30 cellular contexts compared by ENCODE assay signal in genomic region chr3:178107804-178108203, GRCh38.
"Had no signal": no experiment of that assay in that cellular context is flagged by ENCODE, and none has a peak within 500 bp of the region (broad histone marks: within the 10 kb centered on the region; RNA-seq: fewer than 3 reads in every experiment).

No MANE protein-coding gene starts in this region.

- DNase-seq: activated B cell treated with CpG ODN at 0.5 μM for 24 hours; activated CD4-positive, alpha-beta T cell treated with anti-CD3 and anti-CD28 coated beads for 48 hours; activated CD4-positive, alpha-beta T cell treated with anti-CD3 and anti-CD28 coated beads, Interleukin-2, amount 50 U/mL, for 1 hour; activated CD4-positive, alpha-beta T cell treated with anti-CD3 and anti-CD28 coated beads, Interleukin-2, amount 50 U/mL, for 48 hours; activated CD8-positive, alpha-beta memory T cell treated with anti-CD3 and anti-CD28 coated beads for 24 hours; activated CD8-positive, alpha-beta T cell treated with anti-CD3 and anti-CD28 coated beads for 36 hours; activated effector memory CD4-positive, alpha-beta T cell treated with anti-CD3 and anti-CD28 coated beads, Interleukin-2, amount 50 U/mL, for 16 hours; activated naive CD4-positive, alpha-beta T cell treated with anti-CD3 and anti-CD28 coated beads for 36 hours; activated T-cell treated with anti-CD3 and anti-CD28 coated beads, Interleukin-2, amount 50 U/mL, for 4 hours; amniotic stem cell; anterior cingulate cortex; body of pancreas; cortex of kidney; dermis blood vessel endothelial cell; effector CD4-positive, alpha-beta T cell; effector memory CD8-positive, alpha-beta T cell; esophagus squamous epithelium; head of caudate nucleus; T-helper 1 cell; T-helper 17 cell; T1000; WERI-Rb-1 had no signal

- H3K27me3 Mint-ChIP-seq: activated CD8-positive, alpha-beta T cell treated with anti-CD3 and anti-CD28 coated beads for 36 hours; activated naive CD8-positive, alpha-beta T cell had no signal

- H3K9me3 Mint-ChIP-seq: activated B cell treated with CpG ODN at 0.5 μM for 24 hours; activated CD8-positive, alpha-beta T cell treated with anti-CD3 and anti-CD28 coated beads for 36 hours; activated naive CD4-positive, alpha-beta T cell treated with anti-CD3 and anti-CD28 coated beads for 36 hours; activated T-cell treated with anti-CD3 and anti-CD28 coated beads, Interleukin-2, amount 50 U/mL, for 4 hours; activated T-helper 17 cell treated with anti-CD3 and anti-CD28 coated beads, Interleukin-2, amount 50 U/mL, for 72 hours; central memory CD8-positive, alpha-beta T cell; effector memory CD8-positive, alpha-beta T cell; T-helper 2 cell treated with Interferon-gamma antibody and Interleukin-4, amounts not matched to agents 5 μg/mL and 100 μg/mL, for 36 hours had no signal

- H3K27ac ChIP-seq: body of pancreas, epithelial cell of prostate, esophagus squamous epithelium, WERI-Rb-1 had no signal

- H3K36me3 Mint-ChIP-seq: activated naive CD8-positive, alpha-beta T cell had no signal

- H3K27ac Mint-ChIP-seq: activated B cell treated with CpG ODN at 0.5 μM for 24 hours; activated CD8-positive, alpha-beta T cell treated with anti-CD3 and anti-CD28 coated beads for 36 hours; activated naive CD4-positive, alpha-beta T cell treated with anti-CD3 and anti-CD28 coated beads for 36 hours; activated naive CD8-positive, alpha-beta T cell; activated T-helper 17 cell treated with anti-CD3 and anti-CD28 coated beads, Interleukin-2, amount 50 U/mL, for 72 hours; effector memory CD8-positive, alpha-beta T cell; T-helper 17 cell; T-helper 2 cell treated with Interferon-gamma antibody and Interleukin-4, amounts not matched to agents 5 μg/mL and 100 μg/mL, for 36 hours had no signal

- H3K4me1 Mint-ChIP-seq: activated B cell treated with CpG ODN at 0.5 μM for 24 hours; activated T-helper 17 cell treated with anti-CD3 and anti-CD28 coated beads, Interleukin-2, amount 50 U/mL, for 72 hours; central memory CD8-positive, alpha-beta T cell; T-helper 17 cell had no signal

- H3K4me3 ChIP-seq: body of pancreas, esophagus squamous epithelium had no signal

- H3K36me3 ChIP-seq: esophagus squamous epithelium, WERI-Rb-1 had no signal

- FAIRE-seq: colon, frontal cortex had no signal

- ATAC-seq: activated CD4-positive, CD25-positive, alpha-beta regulatory T cell treated with anti-CD3 and anti-CD28 coated beads, Interleukin-2, amount 50 U/mL, for 24 hours; activated CD8-positive, alpha-beta T cell treated with anti-CD3 and anti-CD28 coated beads for 36 hours; activated T-cell treated with anti-CD3 and anti-CD28 coated beads, Interleukin-2, amount 50 U/mL, for 4 hours; activated T-helper 17 cell treated with anti-CD3 and anti-CD28 coated beads, Interleukin-2, amount 50 U/mL, for 72 hours; body of pancreas; effector memory CD8-positive, alpha-beta T cell; T-helper 17 cell had no signal

- H3K27me3 ChIP-seq: body of pancreas, esophagus squamous epithelium had no signal

- H3K4me3 Mint-ChIP-seq: activated B cell treated with CpG ODN at 0.5 μM for 24 hours; activated CD8-positive, alpha-beta T cell treated with anti-CD3 and anti-CD28 coated beads for 36 hours; activated naive CD4-positive, alpha-beta T cell treated with anti-CD3 and anti-CD28 coated beads for 36 hours; activated naive CD8-positive, alpha-beta T cell; activated T-cell treated with anti-CD3 and anti-CD28 coated beads, Interleukin-2, amount 50 U/mL, for 4 hours; activated T-helper 17 cell treated with anti-CD3 and anti-CD28 coated beads, Interleukin-2, amount 50 U/mL, for 72 hours; central memory CD8-positive, alpha-beta T cell; effector memory CD8-positive, alpha-beta T cell; T-helper 17 cell; T-helper 2 cell treated with Interferon-gamma antibody and Interleukin-4, amounts not matched to agents 5 μg/mL and 100 μg/mL, for 36 hours had no signal

- H3K4me1 ChIP-seq: esophagus squamous epithelium had no signal

- H3K9me3 ChIP-seq: body of pancreas, esophagus squamous epithelium had no signal
